ENCODE assay signal across 1 cellular context in the genomic region with DNA sequence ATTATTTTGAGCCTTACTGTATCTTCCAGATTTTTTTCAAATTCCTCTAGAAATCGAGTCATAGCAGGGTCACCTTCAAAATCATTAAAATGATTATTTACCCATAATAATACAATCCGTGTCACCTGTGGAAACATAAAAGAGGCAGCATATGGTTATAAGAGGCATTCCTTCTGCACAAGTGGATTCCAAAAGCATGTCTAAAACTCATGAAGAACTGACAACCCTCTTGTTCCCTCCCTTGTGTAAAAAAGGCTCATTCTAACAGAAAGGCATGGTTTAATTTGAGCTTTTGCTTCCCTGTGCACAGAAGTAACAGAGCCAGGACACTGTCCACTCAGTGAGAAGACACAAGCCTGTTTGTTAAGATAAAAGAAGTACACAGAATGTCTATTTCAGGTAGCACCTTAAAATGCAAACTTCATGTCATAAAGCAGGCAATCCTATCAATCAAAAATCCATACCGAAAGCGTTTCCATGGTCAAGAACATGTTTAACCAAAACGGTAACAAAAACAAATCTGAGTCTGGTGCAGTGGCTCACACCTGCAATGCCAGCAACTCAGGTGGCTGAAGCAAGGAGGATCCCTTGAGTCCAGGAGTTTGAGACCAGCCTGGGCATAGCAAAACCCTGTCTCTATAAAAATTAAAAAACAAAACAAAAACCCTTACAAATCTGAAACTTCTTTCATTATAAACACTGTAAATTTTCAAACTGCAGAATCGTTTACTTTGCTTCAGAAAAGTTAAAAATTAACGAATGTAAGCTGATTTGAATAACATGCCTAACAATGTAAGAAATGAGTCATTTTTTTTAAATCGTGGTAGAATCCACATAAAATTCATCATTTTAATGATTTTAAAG.
TF ChIP-seq lines count a peak whose summit lies in the region.

No MANE protein-coding gene starts in this region.

TF ChIP-seq in GM12878, 131 proteins besides CTCF, POLR2A, EP300 and RAD21 (continued from another document):
- TF ChIP-seq, protein P1, sequence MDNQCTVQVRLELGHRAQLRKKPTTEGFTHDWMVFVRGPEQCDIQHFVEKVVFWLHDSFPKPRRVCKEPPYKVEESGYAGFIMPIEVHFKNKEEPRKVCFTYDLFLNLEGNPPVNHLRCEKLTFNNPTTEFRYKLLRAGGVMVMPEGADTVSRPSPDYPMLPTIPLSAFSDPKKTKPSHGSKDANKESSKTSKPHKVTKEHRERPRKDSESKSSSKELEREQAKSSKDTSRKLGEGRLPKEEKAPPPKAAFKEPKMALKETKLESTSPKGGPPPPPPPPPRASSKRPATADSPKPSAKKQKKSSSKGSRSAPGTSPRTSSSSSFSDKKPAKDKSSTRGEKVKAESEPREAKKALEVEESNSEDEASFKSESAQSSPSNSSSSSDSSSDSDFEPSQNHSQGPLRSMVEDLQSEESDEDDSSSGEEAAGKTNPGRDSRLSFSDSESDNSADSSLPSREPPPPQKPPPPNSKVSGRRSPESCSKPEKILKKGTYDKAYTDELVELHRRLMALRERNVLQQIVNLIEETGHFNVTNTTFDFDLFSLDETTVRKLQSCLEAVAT (IDR thresholded peaks at IDR 0.05): no peak
TF ChIP-seq in GM12878: peak in this region for 2.
